Comparison of ENCODE assay signal across 14 cellular contexts in the genomic region with DNA sequence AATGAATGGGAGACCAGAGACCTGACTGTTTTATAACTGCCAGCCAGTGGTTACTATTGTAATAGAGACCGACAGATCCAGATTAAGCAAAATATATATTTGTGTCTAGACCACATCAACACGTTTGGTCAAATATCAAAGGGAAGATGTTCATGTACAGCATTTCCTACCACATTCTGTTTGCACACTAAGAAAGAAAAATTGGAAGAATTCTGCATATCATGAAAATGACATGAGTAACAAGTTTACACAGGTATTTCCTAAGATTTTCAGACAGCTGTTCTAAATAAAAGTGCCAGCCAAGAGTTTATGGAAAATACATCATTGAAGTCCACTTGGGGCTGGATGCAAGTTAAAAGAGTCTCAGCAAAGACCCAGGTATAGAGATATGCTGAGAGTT.
A peak's percentile ranks its signal among the peaks of the same experiment; 100 is the strongest.
DNase-seq lines count a peak whose midpoint lies in the region; ATAC-seq, FAIRE-seq and TF ChIP-seq lines count a peak whose summit lies in the region.
"Had no signal": no experiment of that assay in that cellular context is flagged by ENCODE, and none has a peak within 500 bp of the region (broad histone marks: within the 10 kb centered on the region; RNA-seq: fewer than 3 reads in every experiment).

No MANE protein-coding gene starts in this region.

- H2AFZ ChIP-seq in GM23248 (0 out of 2 replicates have a peak overlapping the region, but pooled peaks have one; percentile 6), astrocyte (ENCODE audit: low read depth, low read length) (no peak overlapping the region), smooth muscle cell (ENCODE audit: low read depth) (no peak overlapping the region)

- H3K4me3 ChIP-seq in GM23248 = no peak overlapping the region
- no peak overlapping the region for H3K4me3 ChIP-seq in astrocyte (ENCODE audit: insufficient read depth, low read depth, low read length)
- H3K4me3 ChIP-seq in smooth muscle cell = no peak overlapping the region
- H3K4me3 ChIP-seq: GM12878 had no signal

- H3K9ac ChIP-seq in GM23248 (no peak overlapping the region), astrocyte (ENCODE audit: low read length) (no peak overlapping the region), smooth muscle cell (ENCODE audit: low read depth) (no peak overlapping the region)

- no peak for DNase-seq in GM23248
- DNase-seq in astrocyte (ENCODE audit: low read depth) = no peak
- peak; percentile 26 for DNase-seq in iris pigment epithelial cell (ENCODE audit: low read depth)
- DNase-seq in smooth muscle cell (lab: John Stamatoyannopoulos, UW; ENCODE audit: unreplicated experiment) = no peak
- DNase-seq in effector memory CD8-positive, alpha-beta T cell = no peak
- DNase-seq: BE2C; CD4-positive, alpha-beta memory T cell; DMS79 had no signal

- H3K27me3 ChIP-seq in GM23248 (replicated peaks; ENCODE audit: insufficient read depth) = no peaks in the 10 kb centered on the region
- no peaks in the 10 kb centered on the region for H3K27me3 ChIP-seq in astrocyte (ENCODE audit: insufficient read depth, low read length)
- H3K27me3 ChIP-seq in smooth muscle cell (ENCODE audit: low read depth) = no peaks in the 10 kb centered on the region
- H3K27me3 ChIP-seq: BE2C had no signal

- H3K9me3 ChIP-seq in GM23248 (ENCODE audit: low read depth) (no peaks in the 10 kb centered on the region), astrocyte (ENCODE audit: insufficient read depth, low read depth, low read length) (no peaks in the 10 kb centered on the region), smooth muscle cell (replicated peaks; ENCODE audit: low read depth) (no peaks in the 10 kb centered on the region)
- H3K9me3 ChIP-seq: BE2C had no signal

- no peaks in the 10 kb centered on the region for H3K9me2 ChIP-seq in GM23248 (ENCODE audit: insufficient read depth)

- no peaks in the 10 kb centered on the region for H3K27me3 Mint-ChIP-seq in astrocyte (ENCODE audit: low read depth, unreplicated experiment)
- H3K27me3 Mint-ChIP-seq in effector memory CD8-positive, alpha-beta T cell = no peaks in the 10 kb centered on the region
- H3K27me3 Mint-ChIP-seq: CD4-positive, alpha-beta memory T cell had no signal

- H3K27ac ChIP-seq in GM23248 (no peak overlapping the region), astrocyte (ENCODE audit: low read depth, low read length) (no peak overlapping the region), smooth muscle cell (ENCODE audit: low read depth) (peak overlapping the region; percentile 1)
- H3K27ac ChIP-seq: C4-2B had no signal

- peaks cover 24% of the 10 kb centered on the region for H3K4me1 Mint-ChIP-seq in astrocyte (ENCODE audit: low read depth, unreplicated experiment)
- no peaks in the 10 kb centered on the region for H3K4me1 Mint-ChIP-seq in effector memory CD8-positive, alpha-beta T cell (ENCODE audit: low read depth in 2 of 2)
- H3K4me1 Mint-ChIP-seq: CD4-positive, alpha-beta memory T cell had no signal

- 72 to 81% methylated on average over 2 of the region's 2 CpGs for WGBS in GM23248 (ENCODE audit: low coverage in 1 of 2, low lambda C conversion rate in 2 of 2, missing lambda C conversion rate in 2 of 2), 2 experiments
- WGBS in smooth muscle cell (ENCODE audit: low lambda C conversion rate) = 80% methylated on average over 2 of the region's 2 CpGs

- no peak overlapping the region for H3K4me2 ChIP-seq in GM23248 (ENCODE audit: unreplicated experiment)
- H3K4me2 ChIP-seq in astrocyte (ENCODE audit: low read length) = no peak overlapping the region
- H3K4me2 ChIP-seq in smooth muscle cell = no peak overlapping the region

- no peak for FAIRE-seq in astrocyte (lab: Jason Lieb, UNC)
- FAIRE-seq: GM12878, GM18507, H54 had no signal

- H3F3A ChIP-seq in GM23248 (ENCODE audit: insufficient read depth) (peaks cover 35% of the 10 kb centered on the region), smooth muscle cell (ENCODE audit: low read depth) (peaks cover 4% of the 10 kb centered on the region)

- H3K36me3 Mint-ChIP-seq in astrocyte (ENCODE audit: low read depth, unreplicated experiment) = no peaks in the 10 kb centered on the region
- no peaks in the 10 kb centered on the region for H3K36me3 Mint-ChIP-seq in effector memory CD8-positive, alpha-beta T cell (ENCODE audit: insufficient read depth)
- H3K36me3 Mint-ChIP-seq: CD4-positive, alpha-beta memory T cell had no signal

- ATAC-seq in GM21447 (IDR thresholded peaks at IDR 0.05; ENCODE audit: unreplicated experiment) = no peak
- ATAC-seq in GM19452 (IDR thresholded peaks at IDR 0.05; ENCODE audit: unreplicated experiment) = no peak
- no peak for ATAC-seq in effector memory CD8-positive, alpha-beta T cell (replicated peaks)
- ATAC-seq: GM12878 had no signal

- no peaks in the 10 kb centered on the region for H3K9me3 Mint-ChIP-seq in astrocyte (ENCODE audit: unreplicated experiment)
- peaks cover 0 to 5% of the 10 kb centered on the region in 2 donors for H3K9me3 Mint-ChIP-seq in effector memory CD8-positive, alpha-beta T cell

- TF ChIP-seq CTCF in astrocyte (IDR thresholded peaks at IDR 0.05; ENCODE audit: insufficient read depth, low read depth, low read length) = no peak
- TF ChIP-seq CTCF in smooth muscle cell (IDR thresholded peaks at IDR 0.05; ENCODE audit: borderline replicate concordance, insufficient read depth, poor library complexity, severe bottlenecking) = no peak

- H3K79me2 ChIP-seq in GM23248 (ENCODE audit: insufficient read depth) (no peaks in the 10 kb centered on the region), astrocyte (ENCODE audit: insufficient read depth, low read length) (no peaks in the 10 kb centered on the region), smooth muscle cell (ENCODE audit: low read depth) (no peaks in the 10 kb centered on the region)

- H3K4me1 ChIP-seq in GM23248 (ENCODE audit: insufficient read depth) (peaks cover 46% of the 10 kb centered on the region), astrocyte (ENCODE audit: insufficient read depth, low read length) (no peaks in the 10 kb centered on the region), smooth muscle cell (ENCODE audit: low read depth) (peaks cover 8% of the 10 kb centered on the region)
- H3K4me1 ChIP-seq: BE2C had no signal

- no peak overlapping the region for H3K4me3 Mint-ChIP-seq in astrocyte (ENCODE audit: unreplicated experiment)
- no peak overlapping the region for H3K4me3 Mint-ChIP-seq in effector memory CD8-positive, alpha-beta T cell
- H3K4me3 Mint-ChIP-seq: CD4-positive, alpha-beta memory T cell had no signal

- H3K36me3 ChIP-seq in GM23248 (ENCODE audit: low read depth) (no peaks in the 10 kb centered on the region), astrocyte (ENCODE audit: insufficient read depth, low read length) (no peaks in the 10 kb centered on the region), smooth muscle cell (ENCODE audit: low read depth) (no peaks in the 10 kb centered on the region)
- H3K36me3 ChIP-seq: BE2C had no signal

- in situ Hi-C loops in GM23248 (cut with MboI) = no loop called here

- H3K27ac Mint-ChIP-seq in astrocyte (ENCODE audit: unreplicated experiment) = peak overlapping the region; percentile 26
- no peak overlapping the region for H3K27ac Mint-ChIP-seq in effector memory CD8-positive, alpha-beta T cell
- H3K27ac Mint-ChIP-seq: CD4-positive, alpha-beta memory T cell had no signal

- H4K20me1 ChIP-seq in GM23248 (ENCODE audit: insufficient read depth) = no peaks in the 10 kb centered on the region
- no peaks in the 10 kb centered on the region for H4K20me1 ChIP-seq in astrocyte (ENCODE audit: insufficient read depth, low read length)
- no peaks in the 10 kb centered on the region for H4K20me1 ChIP-seq in smooth muscle cell (ENCODE audit: low read depth)
